Comparison of ENCODE assay signal across 1 cellular context in genomic region chr2:226155476-226155875, GRCh38.
TF ChIP-seq lines count a peak whose summit lies in the region.

No MANE protein-coding gene starts in this region.

TF ChIP-seq in A549, 52 proteins besides CTCF, POLR2A, EP300 and RAD21 (continued from another document):
- TF ChIP-seq REST (IDR thresholded peaks at IDR 0.05) (no peak), CBX8 (IDR thresholded peaks at IDR 0.05) (no peak), RNF2 (IDR thresholded peaks at IDR 0.05; ENCODE audit: borderline replicate concordance, low read depth) (no peak), MAZ (IDR thresholded peaks at IDR 0.05; ENCODE audit: borderline replicate concordance, low read depth, low read length) (no peak)
